In genomic region chr1:181104042-181104789, GRCh38 we compare ENCODE assay signal across 8 cellular contexts. TPM values are rescaled to one million over a fixed set of nuclear protein-coding genes. Genes with fewer than 3 reads are reported as not detected.
DNase-seq lines count a peak whose midpoint lies in the region; ATAC-seq and TF ChIP-seq lines count a peak whose summit lies in the region.

No MANE protein-coding gene starts in this region.

- no peak for TF ChIP-seq EP300 in suprapubic skin (IDR thresholded peaks at IDR 0.05)

- H3K4me3 ChIP-seq in adrenal gland (peak overlapping the region; percentile 16 to 73 (median 62)), suprapubic skin (peak overlapping the region; percentile 76)

- intact Hi-C loops in adrenal gland (cut with DNase I), result no loop called here

- peak overlapping the region; percentile 54 for H3K9ac ChIP-seq in ES-I3 (ENCODE audit: low read depth, low read length)

- H3K9me3 ChIP-seq in ES-I3 (ENCODE audit: control insufficient read depth, insufficient read depth, low read length) (no peaks in the 10 kb centered on the region), adrenal gland (replicated peaks in 1 of 3) (no peaks in the 10 kb centered on the region), suprapubic skin (no peaks in the 10 kb centered on the region)

- WGBS in adrenal gland, 4 donors, result 35 to 47% (median 38%) methylated on average over 14 to 17 of the region's 17 CpGs
- 27% methylated on average over 17 of the region's 17 CpGs for WGBS in suprapubic skin

- H3K4me1 ChIP-seq in ES-I3 (ENCODE audit: insufficient read depth, low read length), result peaks cover 40% of the 10 kb centered on the region
- H3K4me1 ChIP-seq in adrenal gland (replicated peaks in 1 of 2), result peaks cover 13 to 55% of the 10 kb centered on the region in 2 donors
- H3K4me1 ChIP-seq in suprapubic skin, result peaks cover 55% of the 10 kb centered on the region

- no peaks in the 10 kb centered on the region for H3K36me3 ChIP-seq in ES-I3 (ENCODE audit: insufficient read depth, low read length)
- no peaks in the 10 kb centered on the region for H3K36me3 ChIP-seq in adrenal gland (replicated peaks in 1 of 2)
- H3K36me3 ChIP-seq in suprapubic skin, result no peaks in the 10 kb centered on the region

- peak overlapping the region in 4 of 5 donors; percentile 17 to 89 (median 77) for H3K27ac ChIP-seq in adrenal gland
- peak overlapping the region; percentile 89 for H3K27ac ChIP-seq in suprapubic skin

- TF ChIP-seq CTCF in adrenal gland (IDR thresholded peaks at IDR 0.05) (no peak), suprapubic skin (IDR thresholded peaks at IDR 0.05) (no peak)

- no peak for DNase-seq in adrenal gland
- DNase-seq in islet precursor cell, result peak; percentile 90
- DNase-seq in suprapubic skin (ENCODE audit: low spot score in 2 of 2), result no peak
- DNase-seq in NCI-H1105 treated with DMSO at 0.1 percent for 48 hours (lab: John Stamatoyannopoulos, UW), result no peak
- DNase-seq in retina, result no peak

- ATAC-seq in HG03342 (IDR thresholded peaks at IDR 0.05; ENCODE audit: unreplicated experiment), result peak; percentile 34
- ATAC-seq in HG03378 (IDR thresholded peaks at IDR 0.05; ENCODE audit: unreplicated experiment), result no peak

- TF ChIP-seq POLR2A in adrenal gland (IDR thresholded peaks at IDR 0.05) (no peak), suprapubic skin (IDR thresholded peaks at IDR 0.05) (no peak)

- H3K27me3 ChIP-seq in adrenal gland, result no peaks in the 10 kb centered on the region
- no peaks in the 10 kb centered on the region for H3K27me3 ChIP-seq in suprapubic skin

RNA-seq across cellular contexts. Expression of gene IER5, which starts 15.7 kb away (rescaled TPM):
- 10 to 100 TPM in 5 of 8 donors, 1 to 10 TPM in 3; 6.0 to 19.2 (median 10.9) TPM for total RNA-seq in adrenal gland
- 1 to 10 TPM; 2.0 to 8.1 (median 7.5) TPM for polyA plus RNA-seq in adrenal gland
- 10 to 100 TPM; 11.3 to 30.4 (median 24.4) TPM for total RNA-seq in suprapubic skin
